Comparison of ENCODE assay signal across 13 cellular contexts in genomic region chr9:6214903-6215302, GRCh38. TPM values are rescaled to one million over a fixed set of nuclear protein-coding genes. Genes with fewer than 3 reads are reported as not detected.
DNase-seq lines count a peak whose midpoint lies in the region; ATAC-seq and TF ChIP-seq lines count a peak whose summit lies in the region.
"Had no signal": no experiment of that assay in that cellular context is flagged by ENCODE, and none has a peak within 500 bp of the region (broad histone marks: within the 10 kb centered on the region; RNA-seq: fewer than 3 reads in every experiment).

No MANE protein-coding gene starts in this region.

- H3K27me3 ChIP-seq in esophagus squamous epithelium: no peaks in the 10 kb centered on the region
- H3K27me3 ChIP-seq in tibial artery: no peaks in the 10 kb centered on the region
- no peaks in the 10 kb centered on the region for H3K27me3 ChIP-seq in body of pancreas
- H3K27me3 ChIP-seq: BLaER1 treated with 17β-estradiol and CSF1 and Interleukin-3, amounts not matched to agents 10 nM and 100 nM; pancreas; Peyer's patch had no signal

- H3K9me3 ChIP-seq in esophagus squamous epithelium: peaks cover 0 to 12% (median under 1%) of the 10 kb centered on the region in 3 donors
- H3K9me3 ChIP-seq in tibial artery: peaks cover 0 to 9% (median 6%) of the 10 kb centered on the region in 3 donors
- no peaks in the 10 kb centered on the region for H3K9me3 ChIP-seq in body of pancreas
- H3K9me3 ChIP-seq: pancreas, Peyer's patch had no signal

- H3K4me1 ChIP-seq in esophagus squamous epithelium (peaks cover 0 to 55% (median 7%) of the 10 kb centered on the region in 3 donors), tibial artery (peaks cover 0 to 34% (median 0%) of the 10 kb centered on the region in 4 donors), body of pancreas (no peaks in the 10 kb centered on the region)
- H3K4me1 ChIP-seq: Peyer's patch had no signal

- no peaks in the 10 kb centered on the region for H3K36me3 ChIP-seq in esophagus squamous epithelium
- H3K36me3 ChIP-seq in tibial artery: no peaks in the 10 kb centered on the region
- H3K36me3 ChIP-seq in body of pancreas (replicated peaks in 1 of 2; ENCODE audit: insufficient read depth in 1 of 2, low read depth in 2 of 2): no peaks in the 10 kb centered on the region
- H3K36me3 ChIP-seq: BLaER1 treated with 17β-estradiol and CSF1 and Interleukin-3, amounts not matched to agents 10 nM and 100 nM; pancreas; Peyer's patch had no signal

- H3K27ac ChIP-seq in esophagus squamous epithelium: peak overlapping the region; percentile 39 to 82 (median 64)
- H3K27ac ChIP-seq in tibial artery: peak overlapping the region; percentile 67 to 70
- H3K27ac ChIP-seq in body of pancreas: no peak overlapping the region
- H3K27ac ChIP-seq: BLaER1 treated with 17β-estradiol and CSF1 and Interleukin-3, amounts not matched to agents 10 nM and 100 nM; pancreas had no signal

- ATAC-seq in body of pancreas: no peak
- ATAC-seq: stimulated activated effector memory CD8-positive, alpha-beta T cell treated with anti-CD3 and anti-CD28 coated beads, Interleukin-12 subunit alpha, Interleukin-12 subunit beta, amount 100 ng/mL, for 72 hours had no signal

- intact Hi-C loops in esophagus squamous epithelium (cut with DNase I): no loop called here
- intact Hi-C loops in tibial artery (cut with DNase I; ENCODE audit: low total_unique reads): no loop called here
- intact Hi-C loops in body of pancreas (cut with DNase I): no loop called here

- peak overlapping the region in 1 of 4 donors; percentile 64 for H3K4me3 ChIP-seq in esophagus squamous epithelium
- H3K4me3 ChIP-seq in tibial artery: no peak overlapping the region
- no peak overlapping the region for H3K4me3 ChIP-seq in body of pancreas
- H3K4me3 ChIP-seq: BLaER1 treated with 17β-estradiol and CSF1 and Interleukin-3, amounts not matched to agents 10 nM and 100 nM; pancreas had no signal

- DNase-seq in NCI-H226: peak; percentile 41
- DNase-seq in esophagus squamous epithelium (lab: John Stamatoyannopoulos, UW): no peak
- DNase-seq in iris pigment epithelial cell (ENCODE audit: low read depth): peak; percentile 61
- DNase-seq in tibial artery: no peak
- no peak for DNase-seq in T-helper 9 cell
- no peak for DNase-seq in NCI-H2227 (lab: John Stamatoyannopoulos, UW; ENCODE audit: unreplicated experiment)
- no peak for DNase-seq in NCI-H128 (lab: John Stamatoyannopoulos, UW; ENCODE audit: unreplicated experiment)
- no peak for DNase-seq in body of pancreas
- DNase-seq: activated effector memory CD4-positive, alpha-beta T cell treated with Interleukin-2 at 50 U/mL for 16 hours; pancreas; Peyer's patch had no signal

- 26 to 39% methylated on average over 2 of the region's 2 CpGs for WGBS in esophagus squamous epithelium, 2 donors
- 56 to 70% methylated on average over 2 of the region's 2 CpGs for WGBS in body of pancreas, 2 donors

- TF ChIP-seq CTCF in esophagus squamous epithelium (IDR thresholded peaks at IDR 0.05) (no peak), tibial artery (IDR thresholded peaks at IDR 0.05) (no peak), body of pancreas (IDR thresholded peaks at IDR 0.05) (no peak)

- TF ChIP-seq POLR2A in esophagus squamous epithelium (IDR thresholded peaks at IDR 0.05) (no peak), body of pancreas (IDR thresholded peaks at IDR 0.05) (no peak)

RNA-seq across cellular contexts. Expression of gene IL33, which starts 0.7 kb away (rescaled TPM):
- total RNA-seq in esophagus squamous epithelium (10 to 100 TPM in 2 of 4 donors, 1 to 10 TPM in 2; 1.9 to 34.0 (median 18.0) TPM), body of pancreas (1 to 10 TPM; 4.0 to 6.2 TPM)

Comparison
In these comparisons a context has a peak if more than half of its experiments do, and no peak if none do; other contexts are left out.
1. DNase-seq: peak in NCI-H226 (single experiment) and iris pigment epithelial cell (single experiment); none in esophagus squamous epithelium (single experiment), tibial artery (0 of 2), T-helper 9 cell (single experiment), NCI-H2227 (single experiment), NCI-H128 (single experiment) and body of pancreas (0 of 4).
2. H3K27ac ChIP-seq: peak in esophagus squamous epithelium (4 of 4) and tibial artery (2 of 2); none in body of pancreas (0 of 4).